Comparison of ENCODE assay signal across 2 cellular contexts in the genomic region with DNA sequence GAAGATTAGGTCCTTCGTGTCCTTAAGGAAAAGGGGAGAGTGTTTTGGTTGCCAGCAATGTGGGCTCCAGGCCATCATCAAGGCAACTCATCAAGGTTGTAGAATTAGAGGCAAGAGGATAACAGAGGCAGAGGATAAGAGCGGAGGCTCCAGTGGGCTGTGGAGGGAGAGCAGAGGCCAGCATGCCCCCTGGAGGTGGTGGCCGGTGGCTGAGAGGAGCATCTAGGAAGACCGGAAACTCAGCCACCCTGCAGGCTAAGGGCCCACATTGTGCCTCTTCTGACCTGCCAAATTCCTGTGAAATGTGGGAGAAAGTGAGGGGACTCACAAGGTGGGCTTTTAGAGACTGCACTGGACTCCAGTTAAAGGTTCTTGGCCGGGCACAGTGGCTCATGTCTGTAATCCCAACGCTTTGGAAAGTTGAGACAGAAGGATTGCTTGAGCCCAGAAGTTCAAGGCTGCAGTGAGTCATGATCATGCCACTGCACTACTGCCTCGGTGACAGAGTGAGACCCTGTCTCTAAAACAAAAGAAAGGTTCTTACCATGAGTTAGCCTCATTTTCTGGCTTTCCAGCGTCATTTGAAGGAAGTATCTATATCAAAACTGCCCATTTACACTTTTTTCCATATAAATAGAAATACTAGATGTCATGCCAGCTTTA.
TF ChIP-seq lines count a peak whose summit lies in the region.

No MANE protein-coding gene starts in this region.

TF ChIP-seq in A549, 52 proteins besides CTCF, POLR2A, EP300 and RAD21 (continued from another document):
- TF ChIP-seq, protein P1, sequence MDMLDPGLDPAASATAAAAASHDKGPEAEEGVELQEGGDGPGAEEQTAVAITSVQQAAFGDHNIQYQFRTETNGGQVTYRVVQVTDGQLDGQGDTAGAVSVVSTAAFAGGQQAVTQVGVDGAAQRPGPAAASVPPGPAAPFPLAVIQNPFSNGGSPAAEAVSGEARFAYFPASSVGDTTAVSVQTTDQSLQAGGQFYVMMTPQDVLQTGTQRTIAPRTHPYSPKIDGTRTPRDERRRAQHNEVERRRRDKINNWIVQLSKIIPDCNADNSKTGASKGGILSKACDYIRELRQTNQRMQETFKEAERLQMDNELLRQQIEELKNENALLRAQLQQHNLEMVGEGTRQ (IDR thresholded peaks at IDR 0.05), result no peak
- TF ChIP-seq GATA3 (IDR thresholded peaks at IDR 0.05; ENCODE audit: borderline replicate concordance) (no peak), NFE2L2 (conservative IDR thresholded peaks at IDR 0.05; ENCODE audit: low read length) (no peak), CEBPB (IDR thresholded peaks at IDR 0.05) (no peak), MAZ (IDR thresholded peaks at IDR 0.05; ENCODE audit: borderline replicate concordance, low read depth, low read length) (no peak), RFX5 (IDR thresholded peaks at IDR 0.05) (no peak), MYC (IDR thresholded peaks at IDR 0.05; ENCODE audit: borderline replicate concordance, low read length) (no peak), TFCP2L1 (CRISPR knock-in tag; IDR thresholded peaks at IDR 0.05) (no peak), HMGXB4 (CRISPR knock-in tag; IDR thresholded peaks at IDR 0.05; ENCODE audit: borderline replicate concordance) (no peak), ZNF302 (CRISPR knock-in tag; IDR thresholded peaks at IDR 0.05) (no peak), PHF8 (IDR thresholded peaks at IDR 0.05; ENCODE audit: borderline replicate concordance, low read depth) (no peak), E2F6 (IDR thresholded peaks at IDR 0.05; ENCODE audit: borderline replicate concordance, low read depth) (no peak), CBX8 (IDR thresholded peaks at IDR 0.05) (no peak), FOXS1 (CRISPR knock-in tag; IDR thresholded peaks at IDR 0.05) (no peak), POLR2AphosphoS2 (conservative IDR thresholded peaks at IDR 0.05; ENCODE audit: low read length) (no peak)

TF ChIP-seq in WTC11, 78 proteins besides CTCF, POLR2A, EP300 and RAD21 (continued from another document):
- no peak for TF ChIP-seq STAT6 (CRISPR knock-in tag; conservative IDR thresholded peaks at IDR 0.05; ENCODE audit: low read depth)
- no peak for TF ChIP-seq RORB (CRISPR knock-in tag; IDR thresholded peaks at IDR 0.05)
- TF ChIP-seq, protein P2, sequence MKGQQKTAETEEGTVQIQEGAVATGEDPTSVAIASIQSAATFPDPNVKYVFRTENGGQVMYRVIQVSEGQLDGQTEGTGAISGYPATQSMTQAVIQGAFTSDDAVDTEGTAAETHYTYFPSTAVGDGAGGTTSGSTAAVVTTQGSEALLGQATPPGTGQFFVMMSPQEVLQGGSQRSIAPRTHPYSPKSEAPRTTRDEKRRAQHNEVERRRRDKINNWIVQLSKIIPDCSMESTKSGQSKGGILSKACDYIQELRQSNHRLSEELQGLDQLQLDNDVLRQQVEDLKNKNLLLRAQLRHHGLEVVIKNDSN (CRISPR knock-in tag; IDR thresholded peaks at IDR 0.05), result no peak
- no peak for TF ChIP-seq NFYB (CRISPR knock-in tag; conservative IDR thresholded peaks at IDR 0.05; ENCODE audit: low read depth)
- no peak for TF ChIP-seq GTF2I (CRISPR knock-in tag; conservative IDR thresholded peaks at IDR 0.05)
